Comparison of ENCODE assay signal across 17 cellular contexts in the genomic region with DNA sequence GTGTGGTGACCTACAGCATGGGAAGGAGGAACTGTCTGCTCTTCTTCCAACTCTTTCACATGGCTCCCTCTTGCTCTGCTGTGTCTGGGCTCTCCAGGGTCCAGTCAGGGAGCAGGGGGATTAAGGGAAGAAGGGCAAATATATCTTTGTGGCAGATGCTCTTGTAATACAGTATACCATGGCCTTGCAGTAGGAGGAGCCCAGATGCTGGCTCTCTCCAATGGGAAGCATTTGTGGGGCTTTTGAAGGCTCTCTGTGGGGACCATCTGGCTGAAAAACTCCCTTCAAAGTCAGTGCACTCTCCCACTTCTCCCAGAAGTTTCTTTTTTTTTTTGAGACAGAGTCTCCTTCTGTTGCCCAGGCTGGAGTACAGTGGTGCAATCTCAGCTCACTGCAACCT.
DNase-seq lines count a peak whose midpoint lies in the region; ATAC-seq, FAIRE-seq and TF ChIP-seq lines count a peak whose summit lies in the region.
"Had no signal": no experiment of that assay in that cellular context is flagged by ENCODE, and none has a peak within 500 bp of the region (broad histone marks: within the 10 kb centered on the region; RNA-seq: fewer than 3 reads in every experiment).

No MANE protein-coding gene starts in this region.

- no peak overlapping the region for H2BK5ac ChIP-seq in trophoblast cell (ENCODE audit: low read depth, low read length, poor library complexity)

- H3K27me3 Mint-ChIP-seq in WTC11 (ENCODE audit: low read depth) = peaks cover 3% of the 10 kb centered on the region; the same call in 1 of the 2 replicates

- no peaks in the 10 kb centered on the region for H4K20me1 ChIP-seq in BLaER1 treated with 17β-estradiol and CSF1 and Interleukin-3, amounts not matched to agents 10 nM and 100 nM
- no peaks in the 10 kb centered on the region for H4K20me1 ChIP-seq in endothelial cell of umbilical vein (replicated peaks; ENCODE audit: control insufficient read depth, extremely low read depth, insufficient read depth, low read length)

- peaks cover 19 to 38% (median 21%) of the 10 kb centered on the region in 11 experiments for H3K9me3 ChIP-seq in BLaER1 treated with 17β-estradiol and CSF1 and Interleukin-3, amounts not matched to agents 10 nM and 100 nM (replicated peaks in 1 of 11)
- H3K9me3 ChIP-seq in endothelial cell of umbilical vein (replicated peaks; ENCODE audit: control insufficient read depth, insufficient read depth, low read length) (no peaks in the 10 kb centered on the region), mesodermal cell (ENCODE audit: control insufficient read depth, low read length) (no peaks in the 10 kb centered on the region), trophoblast cell (ENCODE audit: insufficient read depth, low read depth, low read length) (no peaks in the 10 kb centered on the region)
- H3K9me3 ChIP-seq: neutrophil, uterus had no signal

- no peak overlapping the region for H3K23ac ChIP-seq in trophoblast cell (ENCODE audit: low read length)

- no peak overlapping the region for H2BK12ac ChIP-seq in trophoblast cell (ENCODE audit: low read length)

- DNase-seq in NCI-H524 treated with DMSO at 0.1 percent for 48 hours (lab: John Stamatoyannopoulos, UW) = peak; percentile 91
- DNase-seq in endothelial cell of umbilical vein (ENCODE audit: low read depth, low spot score) = no peak
- no peak for DNase-seq in AG08395 (ENCODE audit: low spot score)
- DNase-seq in trophoblast cell = no peak
- no peak for DNase-seq in WTC11 (ENCODE audit: low spot score)
- DNase-seq in C1 segment of cervical spinal cord (lab: John Stamatoyannopoulos, UW) = no peak
- DNase-seq: CD4-positive, alpha-beta T cell; KBM-7; NCI-H2029 treated with DMSO at 0.1 percent for 48 hours; NCI-H510A treated with DMSO at 0.1 percent for 48 hours; SW 1271; uterus had no signal

- H3K27ac Mint-ChIP-seq in WTC11 = no peak overlapping the region
- H3K27ac Mint-ChIP-seq: activated naive CD4-positive, alpha-beta T cell treated with anti-CD3 and anti-CD28 coated beads, Interleukin-2, amount 50 U/mL, for 24 hours; CD4-positive, alpha-beta T cell had no signal

- H3K4me2 ChIP-seq in BLaER1 treated with 17β-estradiol and CSF1 and Interleukin-3, amounts not matched to agents 10 nM and 100 nM = peak overlapping the region in 9 of 11 experiments; percentile 47 to 96 (median 80); a peak in 17 of 22 replicates
- H3K4me2 ChIP-seq in endothelial cell of umbilical vein (ENCODE audit: insufficient read depth, low read length) = no peak overlapping the region
- H3K4me2 ChIP-seq in trophoblast cell (ENCODE audit: low read length) = no peak overlapping the region

- peaks cover 11% of the 10 kb centered on the region for H3K4me1 Mint-ChIP-seq in WTC11
- H3K4me1 Mint-ChIP-seq: activated naive CD4-positive, alpha-beta T cell treated with anti-CD3 and anti-CD28 coated beads, Interleukin-2, amount 50 U/mL, for 24 hours had no signal

- H3K36me3 ChIP-seq in BLaER1 treated with 17β-estradiol and CSF1 and Interleukin-3, amounts not matched to agents 10 nM and 100 nM = peaks cover 0 to 14% (median 0%) of the 10 kb centered on the region in 11 experiments; a peak in 4 of 22 replicates
- no peaks in the 10 kb centered on the region for H3K36me3 ChIP-seq in endothelial cell of umbilical vein (ENCODE audit: control insufficient read depth in 2 of 2, extremely low read depth in 1 of 2, insufficient read depth in 2 of 2, low read length in 2 of 2)
- no peaks in the 10 kb centered on the region for H3K36me3 ChIP-seq in mesodermal cell (ENCODE audit: control insufficient read depth, insufficient read depth, low read length)
- H3K36me3 ChIP-seq in trophoblast cell (ENCODE audit: control insufficient read depth in 1 of 2, insufficient read depth in 2 of 2, low read length in 2 of 2) = no peaks in the 10 kb centered on the region
- H3K36me3 ChIP-seq: neutrophil, uterus had no signal

- H3K4me3 Mint-ChIP-seq in WTC11 = no peak overlapping the region
- H3K4me3 Mint-ChIP-seq: activated naive CD4-positive, alpha-beta T cell treated with anti-CD3 and anti-CD28 coated beads, Interleukin-2, amount 50 U/mL, for 24 hours; activated T-helper 1 cell treated with anti-CD3 and anti-CD28 coated beads, Interleukin-12 subunit alpha, Interleukin-12 subunit beta, Interleukin-2, Interleukin-4 antibody, amounts not matched to agents 30 ng/mL and 10 ng/mL and 1 ng/mL, durations not matched to agents 14 hours and 24 hours and 36 hours; CD4-positive, alpha-beta T cell had no signal

- H3K18ac ChIP-seq in trophoblast cell (ENCODE audit: low read length) = no peak overlapping the region

- TF ChIP-seq CTCF in endothelial cell of umbilical vein (IDR thresholded peaks at IDR 0.05; ENCODE audit: extremely low read depth in 1 of 2, insufficient read depth in 1 of 2, low read depth in 1 of 2, low read length in 2 of 2) (no peak), WTC11 (IDR thresholded peaks at IDR 0.05) (no peak)

- no peaks in the 10 kb centered on the region for H3K27me3 ChIP-seq in BLaER1 treated with 17β-estradiol and CSF1 and Interleukin-3, amounts not matched to agents 10 nM and 100 nM
- H3K27me3 ChIP-seq in endothelial cell of umbilical vein (ENCODE audit: control insufficient read depth in 2 of 2, insufficient read depth in 2 of 2, low read length in 2 of 2) (no peaks in the 10 kb centered on the region), trophoblast cell (ENCODE audit: insufficient read depth, low read length) (no peaks in the 10 kb centered on the region)
- H3K27me3 ChIP-seq: uterus had no signal

- POLR2A ChIA-PET in endothelial cell of umbilical vein (lab: Charles Lee) = no interaction called here
- POLR2A ChIA-PET in WTC11 (lab: Charles Lee) = no interaction called here

- no peak overlapping the region for H4K8ac ChIP-seq in trophoblast cell (ENCODE audit: low read depth, low read length)

- ATAC-seq in WTC11 = no peak

- no peak overlapping the region for H2AFZ ChIP-seq in endothelial cell of umbilical vein (ENCODE audit: low read depth, low read length)
- H2AFZ ChIP-seq in trophoblast cell (ENCODE audit: insufficient read depth, low read length, poor library complexity) = no peak overlapping the region

- H3K9me1 ChIP-seq in endothelial cell of umbilical vein (replicated peaks; ENCODE audit: control insufficient read depth, extremely low read depth, insufficient read depth, low read length) = no peaks in the 10 kb centered on the region

- intact Hi-C loops in endothelial cell of umbilical vein (cut with micrococcal nuclease) = loop anchor here (1.0 kb wide), 3 partner anchors 40 to 64 kb away; no protein-coding TSS in a partner anchor

- dilution Hi-C loops in endothelial cell of umbilical vein (cut with MboI; ENCODE audit: extremely low pct_ligation_motif_present, low sequenced_read_pairs) = no loop called here

- H4K12ac ChIP-seq in trophoblast cell (ENCODE audit: low read depth, low read length) = no peak overlapping the region

- peaks cover 10% of the 10 kb centered on the region; the same call in 1 of the 2 replicates for H3K36me3 Mint-ChIP-seq in WTC11

- no peak overlapping the region for H2AK5ac ChIP-seq in trophoblast cell (ENCODE audit: low read length)

- H3K79me2 ChIP-seq in endothelial cell of umbilical vein (ENCODE audit: control insufficient read depth, insufficient read depth, low read length) (no peaks in the 10 kb centered on the region), trophoblast cell (ENCODE audit: control insufficient read depth, insufficient read depth, low read length, poor library complexity) (no peaks in the 10 kb centered on the region)

- FAIRE-seq in endothelial cell of umbilical vein (lab: Jason Lieb, UNC) = no peak

- no peak overlapping the region for H3K4ac ChIP-seq in trophoblast cell (ENCODE audit: low read depth, low read length)

- H4K91ac ChIP-seq in trophoblast cell (ENCODE audit: low read depth, low read length) = no peak overlapping the region

- peak overlapping the region in 4 of 10 experiments; percentile 12 to 46 (median 39); a peak in 5 of 20 replicates for H3K4me3 ChIP-seq in BLaER1 treated with 17β-estradiol and CSF1 and Interleukin-3, amounts not matched to agents 10 nM and 100 nM
- no peak overlapping the region for H3K4me3 ChIP-seq in endothelial cell of umbilical vein (replicated peaks in 1 of 3; ENCODE audit: insufficient read depth in 1 of 3, low read depth in 1 of 3, low read length in 3 of 3)
- H3K4me3 ChIP-seq in mesodermal cell (ENCODE audit: extremely low read depth, insufficient read depth, low read length, poor library complexity, severe bottlenecking) = no peak overlapping the region
- H3K4me3 ChIP-seq in trophoblast cell (ENCODE audit: low read depth, low read length) = no peak overlapping the region
- H3K4me3 ChIP-seq: uterus had no signal

- peak overlapping the region in 10 of 11 experiments; percentile 76 to 100 (median 96); a peak in 19 of 22 replicates for H3K27ac ChIP-seq in BLaER1 treated with 17β-estradiol and CSF1 and Interleukin-3, amounts not matched to agents 10 nM and 100 nM
- H3K27ac ChIP-seq in endothelial cell of umbilical vein (ENCODE audit: insufficient read depth, low read depth, low read length) (peak overlapping the region; percentile 88), mesodermal cell (ENCODE audit: low read depth, low read length, severe bottlenecking) (peak overlapping the region; percentile 85), trophoblast cell (ENCODE audit: low read depth, low read length) (no peak overlapping the region)

- peak overlapping the region in 9 of 11 experiments; percentile 60 to 91 (median 81); a peak in 16 of 22 replicates for H3K9ac ChIP-seq in BLaER1 treated with 17β-estradiol and CSF1 and Interleukin-3, amounts not matched to agents 10 nM and 100 nM
- no peak overlapping the region for H3K9ac ChIP-seq in endothelial cell of umbilical vein (replicated peaks; ENCODE audit: extremely low read depth, insufficient read depth, low read length)
- no peak overlapping the region for H3K9ac ChIP-seq in trophoblast cell (ENCODE audit: low read length)

- peaks cover 0 to 78% (median 44%) of the 10 kb centered on the region in 10 experiments; a peak in 17 of 20 replicates for H3K4me1 ChIP-seq in BLaER1 treated with 17β-estradiol and CSF1 and Interleukin-3, amounts not matched to agents 10 nM and 100 nM
- H3K4me1 ChIP-seq in endothelial cell of umbilical vein (ENCODE audit: control insufficient read depth, extremely low read depth, insufficient read depth, low read length) = peaks cover 18% of the 10 kb centered on the region
- peaks cover 15% of the 10 kb centered on the region for H3K4me1 ChIP-seq in mesodermal cell (ENCODE audit: control insufficient read depth, insufficient read depth, low read length, poor library complexity, severe bottlenecking)
- peaks cover 4% of the 10 kb centered on the region in 2 experiments for H3K4me1 ChIP-seq in trophoblast cell (ENCODE audit: control insufficient read depth in 1 of 2, insufficient read depth in 2 of 2, low read length in 2 of 2)
- H3K4me1 ChIP-seq: uterus had no signal

- BruUV-seq in endothelial cell of umbilical vein (replicated peaks; lab: Mats Ljungman, UMichigan) = no TSS peak

- no peak for TF ChIP-seq POLR2A in endothelial cell of umbilical vein (IDR thresholded peaks at IDR 0.05; ENCODE audit: low read depth, low read length)

- no peak overlapping the region for H2BK120ac ChIP-seq in trophoblast cell (ENCODE audit: insufficient read depth, low read length, poor library complexity)

- CTCF ChIA-PET in endothelial cell of umbilical vein (lab: Charles Lee) (interaction anchor here (1.4 to 3.9 kb wide), 3 partner anchors 12 to 77 kb away, joined by 4 to 50 read pairs (median 12); a partner anchor contains a TSS), WTC11 (lab: Charles Lee) (interaction anchor here (1.5 kb wide), 1 partner anchor 13 kb away, joined by 6 read pairs; no protein-coding TSS in a partner anchor)

- peaks cover 3% of the 10 kb centered on the region for H3K79me1 ChIP-seq in trophoblast cell (ENCODE audit: low read length)

- peaks cover 21% of the 10 kb centered on the region for H3K9me3 Mint-ChIP-seq in WTC11

- no peak overlapping the region for H3K14ac ChIP-seq in trophoblast cell (ENCODE audit: low read length)

Comparison
In these comparisons a context has a peak if more than half of its experiments do, and no peak if none do; other contexts are left out.
1. H3K4me2 ChIP-seq: peak in BLaER1 treated with 17β-estradiol and CSF1 and Interleukin-3, amounts not matched to agents 10 nM and 100 nM (9 of 11); none in endothelial cell of umbilical vein (single experiment) and trophoblast cell (single experiment).
2. H3K9ac ChIP-seq: peak in BLaER1 treated with 17β-estradiol and CSF1 and Interleukin-3, amounts not matched to agents 10 nM and 100 nM (9 of 11); none in endothelial cell of umbilical vein (single experiment) and trophoblast cell (single experiment).